Comparison of ENCODE assay signal across 1 cellular context in genomic region chr15:27744651-27745050, GRCh38.
TF ChIP-seq lines count a peak whose summit lies in the region.

No MANE protein-coding gene starts in this region.

TF ChIP-seq in IMR-90, 13 proteins besides CTCF, POLR2A, EP300 and RAD21 (continued from another document):
- TF ChIP-seq ELK1 (IDR thresholded peaks at IDR 0.05; ENCODE audit: borderline replicate concordance, low read depth, low read length) (no peak), RFX5 (IDR thresholded peaks at IDR 0.05; ENCODE audit: low read depth, low read length) (no peak), RCOR1 (IDR thresholded peaks at IDR 0.05; ENCODE audit: insufficient replicate concordance, low read length) (no peak), BHLHE40 (IDR thresholded peaks at IDR 0.05; ENCODE audit: low read depth, low read length) (no peak), USF2 (IDR thresholded peaks at IDR 0.05; ENCODE audit: low read depth, low read length) (no peak), MAFK (IDR thresholded peaks at IDR 0.05; ENCODE audit: low read depth, low read length) (no peak), SMC3 (IDR thresholded peaks at IDR 0.05; ENCODE audit: low read depth, low read length) (no peak), CEBPB (IDR thresholded peaks at IDR 0.05; ENCODE audit: low read depth, low read length) (no peak), MXI1 (IDR thresholded peaks at IDR 0.05; ENCODE audit: borderline replicate concordance, low read depth, low read length) (no peak)
